ENCODE assay signal across 13 cellular contexts in genomic region chr4:35541888-35542213, GRCh38.
"Had no signal": no experiment of that assay in that cellular context is flagged by ENCODE, and none has a peak within 500 bp of the region (broad histone marks: within the 10 kb centered on the region; RNA-seq: fewer than 3 reads in every experiment).

No MANE protein-coding gene starts in this region.

- H3K9me3 ChIP-seq: neutrophil had no signal

- H3K4me3 ChIP-seq: mucosa of descending colon had no signal

- FAIRE-seq: endothelial cell of umbilical vein had no signal

- H3K27me3 ChIP-seq: brain microvascular endothelial cell, foreskin keratinocyte, neutrophil had no signal

- ATAC-seq: activated CD4-positive, CD25-positive, alpha-beta regulatory T cell treated with anti-CD3 and anti-CD28 coated beads, Interleukin-2, amount 50 U/mL, for 24 hours; foreskin keratinocyte; left colon; mucosa of descending colon; naive thymus-derived CD4-positive, alpha-beta T cell had no signal

- H3K27ac ChIP-seq: brain microvascular endothelial cell, foreskin keratinocyte, neutrophil had no signal

- H3K36me3 ChIP-seq: brain microvascular endothelial cell, neutrophil had no signal

- H3K4me1 ChIP-seq: foreskin keratinocyte had no signal

- DNase-seq: activated naive CD4-positive, alpha-beta T cell; anterior cingulate cortex; brain microvascular endothelial cell; cortex of kidney; effector CD4-positive, alpha-beta T cell; foreskin keratinocyte; head of caudate nucleus; left colon; mucosa of descending colon; naive thymus-derived CD4-positive, alpha-beta T cell had no signal
